1 cellular context compared by ENCODE assay signal in the genomic region with DNA sequence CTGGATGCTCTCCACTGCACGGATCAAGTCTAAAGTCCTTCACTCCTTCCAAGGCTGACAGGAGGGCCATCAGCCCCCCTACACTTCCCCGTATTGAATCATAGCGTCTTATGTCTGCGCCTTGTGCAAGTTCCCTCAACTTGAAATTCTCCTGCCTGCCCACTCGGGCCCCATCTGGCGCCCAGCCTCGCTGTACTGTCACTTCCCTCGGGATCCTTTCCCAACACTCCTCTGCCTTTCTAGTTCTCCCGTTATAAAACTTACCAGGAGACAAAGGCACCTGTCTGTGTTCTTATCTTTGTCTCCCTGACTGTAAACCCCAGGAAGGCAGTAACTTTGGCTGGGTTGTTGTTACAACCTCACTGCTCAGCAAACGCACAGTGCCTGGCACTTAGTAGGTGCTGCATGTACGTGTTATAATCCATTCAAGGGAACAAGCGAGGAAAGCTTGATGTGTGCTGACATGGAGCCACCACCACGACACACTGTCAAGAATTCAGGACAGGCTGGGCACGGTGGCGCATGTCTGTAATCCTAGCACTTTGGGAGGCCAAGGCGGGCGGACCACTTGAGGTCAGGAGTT.
TF ChIP-seq lines count a peak whose summit lies in the region.

No MANE protein-coding gene starts in this region.

TF ChIP-seq in H1, 55 proteins besides CTCF, POLR2A, EP300 and RAD21:
- TF ChIP-seq NRF1 (IDR thresholded peaks at IDR 0.05; ENCODE audit: low read depth, low read length) (no peak), FOSL1 (IDR thresholded peaks at IDR 0.05; ENCODE audit: insufficient read depth, low read depth, low read length) (no peak), JUND (IDR thresholded peaks at IDR 0.05; ENCODE audit: low read length) (no peak), EZH2 (IDR thresholded peaks at IDR 0.05; ENCODE audit: low read depth, low read length, severe bottlenecking) (no peak), CREB1 (IDR thresholded peaks at IDR 0.05) (no peak), TBP (IDR thresholded peaks at IDR 0.05; ENCODE audit: low read depth, low read length) (no peak), RNF2 (IDR thresholded peaks at IDR 0.05; ENCODE audit: borderline replicate concordance, low read depth, low read length, missing control alignments, poor library complexity, severe bottlenecking) (no peak), SUZ12 (IDR thresholded peaks at IDR 0.05; ENCODE audit: low read length) (no peak), KDM5A (IDR thresholded peaks at IDR 0.05; ENCODE audit: low read length) (no peak), HDAC2 (IDR thresholded peaks at IDR 0.05; ENCODE audit: borderline replicate concordance in 1 of 2, low read depth in 2 of 2, low read length in 2 of 2) (no peak), RXRA (IDR thresholded peaks at IDR 0.05; ENCODE audit: insufficient read depth, low read depth, low read length) (no peak), TAF1 (IDR thresholded peaks at IDR 0.05; ENCODE audit: low read depth, low read length) (no peak), NANOG (IDR thresholded peaks at IDR 0.05; ENCODE audit: insufficient read depth, low read depth, low read length, poor library complexity, severe bottlenecking) (no peak), RFX5 (IDR thresholded peaks at IDR 0.05; ENCODE audit: borderline replicate concordance, low read depth, low read length) (no peak), CHD1 (IDR thresholded peaks at IDR 0.05; ENCODE audit: low read depth, low read length) (no peak), MAFK (IDR thresholded peaks at IDR 0.05; ENCODE audit: low read depth, low read length) (no peak), SAP30 (IDR thresholded peaks at IDR 0.05; ENCODE audit: insufficient read depth, insufficient replicate concordance, low read length) (no peak), GABPA (IDR thresholded peaks at IDR 0.05; ENCODE audit: borderline replicate concordance, insufficient read depth, low read length) (no peak)
- TF ChIP-seq, protein P1, sequence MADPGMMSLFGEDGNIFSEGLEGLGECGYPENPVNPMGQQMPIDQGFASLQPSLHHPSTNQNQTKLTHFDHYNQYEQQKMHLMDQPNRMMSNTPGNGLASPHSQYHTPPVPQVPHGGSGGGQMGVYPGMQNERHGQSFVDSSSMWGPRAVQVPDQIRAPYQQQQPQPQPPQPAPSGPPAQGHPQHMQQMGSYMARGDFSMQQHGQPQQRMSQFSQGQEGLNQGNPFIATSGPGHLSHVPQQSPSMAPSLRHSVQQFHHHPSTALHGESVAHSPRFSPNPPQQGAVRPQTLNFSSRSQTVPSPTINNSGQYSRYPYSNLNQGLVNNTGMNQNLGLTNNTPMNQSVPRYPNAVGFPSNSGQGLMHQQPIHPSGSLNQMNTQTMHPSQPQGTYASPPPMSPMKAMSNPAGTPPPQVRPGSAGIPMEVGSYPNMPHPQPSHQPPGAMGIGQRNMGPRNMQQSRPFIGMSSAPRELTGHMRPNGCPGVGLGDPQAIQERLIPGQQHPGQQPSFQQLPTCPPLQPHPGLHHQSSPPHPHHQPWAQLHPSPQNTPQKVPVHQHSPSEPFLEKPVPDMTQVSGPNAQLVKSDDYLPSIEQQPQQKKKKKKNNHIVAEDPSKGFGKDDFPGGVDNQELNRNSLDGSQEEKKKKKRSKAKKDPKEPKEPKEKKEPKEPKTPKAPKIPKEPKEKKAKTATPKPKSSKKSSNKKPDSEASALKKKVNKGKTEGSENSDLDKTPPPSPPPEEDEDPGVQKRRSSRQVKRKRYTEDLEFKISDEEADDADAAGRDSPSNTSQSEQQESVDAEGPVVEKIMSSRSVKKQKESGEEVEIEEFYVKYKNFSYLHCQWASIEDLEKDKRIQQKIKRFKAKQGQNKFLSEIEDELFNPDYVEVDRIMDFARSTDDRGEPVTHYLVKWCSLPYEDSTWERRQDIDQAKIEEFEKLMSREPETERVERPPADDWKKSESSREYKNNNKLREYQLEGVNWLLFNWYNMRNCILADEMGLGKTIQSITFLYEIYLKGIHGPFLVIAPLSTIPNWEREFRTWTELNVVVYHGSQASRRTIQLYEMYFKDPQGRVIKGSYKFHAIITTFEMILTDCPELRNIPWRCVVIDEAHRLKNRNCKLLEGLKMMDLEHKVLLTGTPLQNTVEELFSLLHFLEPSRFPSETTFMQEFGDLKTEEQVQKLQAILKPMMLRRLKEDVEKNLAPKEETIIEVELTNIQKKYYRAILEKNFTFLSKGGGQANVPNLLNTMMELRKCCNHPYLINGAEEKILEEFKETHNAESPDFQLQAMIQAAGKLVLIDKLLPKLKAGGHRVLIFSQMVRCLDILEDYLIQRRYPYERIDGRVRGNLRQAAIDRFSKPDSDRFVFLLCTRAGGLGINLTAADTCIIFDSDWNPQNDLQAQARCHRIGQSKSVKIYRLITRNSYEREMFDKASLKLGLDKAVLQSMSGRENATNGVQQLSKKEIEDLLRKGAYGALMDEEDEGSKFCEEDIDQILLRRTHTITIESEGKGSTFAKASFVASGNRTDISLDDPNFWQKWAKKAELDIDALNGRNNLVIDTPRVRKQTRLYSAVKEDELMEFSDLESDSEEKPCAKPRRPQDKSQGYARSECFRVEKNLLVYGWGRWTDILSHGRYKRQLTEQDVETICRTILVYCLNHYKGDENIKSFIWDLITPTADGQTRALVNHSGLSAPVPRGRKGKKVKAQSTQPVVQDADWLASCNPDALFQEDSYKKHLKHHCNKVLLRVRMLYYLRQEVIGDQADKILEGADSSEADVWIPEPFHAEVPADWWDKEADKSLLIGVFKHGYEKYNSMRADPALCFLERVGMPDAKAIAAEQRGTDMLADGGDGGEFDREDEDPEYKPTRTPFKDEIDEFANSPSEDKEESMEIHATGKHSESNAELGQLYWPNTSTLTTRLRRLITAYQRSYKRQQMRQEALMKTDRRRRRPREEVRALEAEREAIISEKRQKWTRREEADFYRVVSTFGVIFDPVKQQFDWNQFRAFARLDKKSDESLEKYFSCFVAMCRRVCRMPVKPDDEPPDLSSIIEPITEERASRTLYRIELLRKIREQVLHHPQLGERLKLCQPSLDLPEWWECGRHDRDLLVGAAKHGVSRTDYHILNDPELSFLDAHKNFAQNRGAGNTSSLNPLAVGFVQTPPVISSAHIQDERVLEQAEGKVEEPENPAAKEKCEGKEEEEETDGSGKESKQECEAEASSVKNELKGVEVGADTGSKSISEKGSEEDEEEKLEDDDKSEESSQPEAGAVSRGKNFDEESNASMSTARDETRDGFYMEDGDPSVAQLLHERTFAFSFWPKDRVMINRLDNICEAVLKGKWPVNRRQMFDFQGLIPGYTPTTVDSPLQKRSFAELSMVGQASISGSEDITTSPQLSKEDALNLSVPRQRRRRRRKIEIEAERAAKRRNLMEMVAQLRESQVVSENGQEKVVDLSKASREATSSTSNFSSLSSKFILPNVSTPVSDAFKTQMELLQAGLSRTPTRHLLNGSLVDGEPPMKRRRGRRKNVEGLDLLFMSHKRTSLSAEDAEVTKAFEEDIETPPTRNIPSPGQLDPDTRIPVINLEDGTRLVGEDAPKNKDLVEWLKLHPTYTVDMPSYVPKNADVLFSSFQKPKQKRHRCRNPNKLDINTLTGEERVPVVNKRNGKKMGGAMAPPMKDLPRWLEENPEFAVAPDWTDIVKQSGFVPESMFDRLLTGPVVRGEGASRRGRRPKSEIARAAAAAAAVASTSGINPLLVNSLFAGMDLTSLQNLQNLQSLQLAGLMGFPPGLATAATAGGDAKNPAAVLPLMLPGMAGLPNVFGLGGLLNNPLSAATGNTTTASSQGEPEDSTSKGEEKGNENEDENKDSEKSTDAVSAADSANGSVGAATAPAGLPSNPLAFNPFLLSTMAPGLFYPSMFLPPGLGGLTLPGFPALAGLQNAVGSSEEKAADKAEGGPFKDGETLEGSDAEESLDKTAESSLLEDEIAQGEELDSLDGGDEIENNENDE (IDR thresholded peaks at IDR 0.05; ENCODE audit: insufficient replicate concordance, low read length), result no peak
- TF ChIP-seq, protein P2, sequence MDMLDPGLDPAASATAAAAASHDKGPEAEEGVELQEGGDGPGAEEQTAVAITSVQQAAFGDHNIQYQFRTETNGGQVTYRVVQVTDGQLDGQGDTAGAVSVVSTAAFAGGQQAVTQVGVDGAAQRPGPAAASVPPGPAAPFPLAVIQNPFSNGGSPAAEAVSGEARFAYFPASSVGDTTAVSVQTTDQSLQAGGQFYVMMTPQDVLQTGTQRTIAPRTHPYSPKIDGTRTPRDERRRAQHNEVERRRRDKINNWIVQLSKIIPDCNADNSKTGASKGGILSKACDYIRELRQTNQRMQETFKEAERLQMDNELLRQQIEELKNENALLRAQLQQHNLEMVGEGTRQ (IDR thresholded peaks at IDR 0.05; ENCODE audit: low read length), result no peak
